In genomic region chr2:239669899-239670460, GRCh38 we compare ENCODE assay signal across 1 cellular context.
TF ChIP-seq lines count a peak whose summit lies in the region.

No MANE protein-coding gene starts in this region.

TF ChIP-seq in GM23338, 12 proteins besides CTCF, POLR2A, EP300 and RAD21 (continued from another document):
- no peak for TF ChIP-seq ZNF462 (CRISPR knock-in tag; IDR thresholded peaks at IDR 0.05)
- TF ChIP-seq STAT1 (IDR thresholded peaks at IDR 0.05; ENCODE audit: unreplicated experiment), result no peak
- TF ChIP-seq ETS1 (IDR thresholded peaks at IDR 0.05), result no peak
